ENCODE assay signal across 8 cellular contexts in the genomic region with DNA sequence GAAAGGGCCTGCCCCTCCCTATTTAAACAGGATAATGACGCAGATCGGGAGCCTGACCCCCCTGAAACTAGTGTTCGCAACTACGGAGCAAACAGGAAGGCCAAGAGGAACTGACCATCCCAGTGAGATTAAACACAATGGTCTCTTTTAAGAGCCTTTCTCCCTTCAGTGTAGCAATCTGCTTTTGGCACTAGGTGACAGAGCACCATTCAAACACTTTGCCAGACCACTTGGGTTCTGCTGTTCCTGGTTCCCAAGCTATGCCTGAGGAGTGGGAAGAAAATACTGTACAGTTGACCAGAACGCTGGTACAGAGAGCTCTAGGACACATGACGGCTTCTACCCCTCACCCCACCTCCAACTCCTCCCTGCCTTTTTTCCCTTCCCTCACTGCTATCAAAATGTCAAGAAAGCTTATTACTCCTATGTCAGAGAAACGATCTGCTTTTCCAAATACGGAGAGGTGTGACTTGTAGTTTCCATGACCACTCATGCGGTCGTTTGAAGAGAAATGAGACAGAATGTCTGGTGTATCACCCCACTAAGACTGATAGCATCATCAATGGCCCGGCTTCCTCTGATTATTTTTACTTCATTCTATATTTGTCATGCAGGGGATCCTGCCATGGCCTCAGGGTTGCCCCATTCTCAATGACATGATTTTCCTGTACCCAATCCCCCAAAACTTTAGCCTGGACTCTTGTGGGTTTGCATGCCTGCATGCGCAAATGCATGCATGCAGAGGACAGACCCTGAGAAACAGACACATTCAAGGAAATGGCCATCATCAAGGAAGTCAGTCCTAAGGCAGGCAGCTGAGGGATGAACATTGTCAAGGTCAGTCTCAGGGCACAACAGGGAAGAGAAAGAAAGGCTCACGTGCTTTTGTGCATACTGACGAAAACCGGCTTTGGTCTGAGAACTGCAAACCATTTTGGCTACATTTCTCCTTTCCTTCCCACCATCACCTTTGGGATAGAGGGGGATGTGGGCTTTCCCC. TPM values are rescaled to one million over a fixed set of nuclear protein-coding genes. Genes with fewer than 3 reads are reported as not detected.
DNase-seq lines count a peak whose midpoint lies in the region; ATAC-seq and TF ChIP-seq lines count a peak whose summit lies in the region.

No MANE protein-coding gene starts in this region.

- POLR2A ChIA-PET in Caco-2 (lab: Charles Lee): no interaction called here

- H3K36me3 Mint-ChIP-seq in Caco-2 (ENCODE audit: insufficient read depth, unreplicated experiment): peaks cover 92% of the 10 kb centered on the region
- peaks cover 71% of the 10 kb centered on the region for H3K36me3 Mint-ChIP-seq in activated T-helper 2 cell treated with anti-CD3 and anti-CD28 coated beads, Interferon-gamma antibody, Interleukin-2, Interleukin-4, amounts not matched to agents 10 μg/mL and 5 μg/mL and 100 μg/mL, durations not matched to agents 14 hours and 24 hours and 36 hours (ENCODE audit: low read depth)

- no TSS peak for BruUV-seq in Caco-2 (replicated peaks; lab: Mats Ljungman, UMichigan)

- H3K9me3 Mint-ChIP-seq in Caco-2 (ENCODE audit: unreplicated experiment): no peaks in the 10 kb centered on the region
- H3K9me3 Mint-ChIP-seq in activated T-helper 2 cell treated with anti-CD3 and anti-CD28 coated beads, Interferon-gamma antibody, Interleukin-2, Interleukin-4, amounts not matched to agents 10 μg/mL and 5 μg/mL and 100 μg/mL, durations not matched to agents 14 hours and 24 hours and 36 hours: no peaks in the 10 kb centered on the region

- H3K4me3 Mint-ChIP-seq in Caco-2 (ENCODE audit: unreplicated experiment): peak overlapping the region; percentile 29
- H3K4me3 Mint-ChIP-seq in activated T-helper 2 cell treated with anti-CD3 and anti-CD28 coated beads, Interferon-gamma antibody, Interleukin-2, Interleukin-4, amounts not matched to agents 10 μg/mL and 5 μg/mL and 100 μg/mL, durations not matched to agents 14 hours and 24 hours and 36 hours (ENCODE audit: low read depth): no peak overlapping the region

- no peaks in the 10 kb centered on the region for H3K27me3 Mint-ChIP-seq in Caco-2 (ENCODE audit: insufficient read depth, unreplicated experiment)
- H3K27me3 Mint-ChIP-seq in activated T-helper 2 cell treated with anti-CD3 and anti-CD28 coated beads, Interferon-gamma antibody, Interleukin-2, Interleukin-4, amounts not matched to agents 10 μg/mL and 5 μg/mL and 100 μg/mL, durations not matched to agents 14 hours and 24 hours and 36 hours (ENCODE audit: low read depth): no peaks in the 10 kb centered on the region

- CTCF ChIA-PET in Caco-2 (lab: Charles Lee): interaction anchor here (1.8 kb wide), 1 partner anchor 13 kb away, joined by 5 read pairs; the partner anchor contains the start of gene NEDD9

- no peak overlapping the region for H3K4me3 ChIP-seq in Caco-2 (ENCODE audit: low read depth, low read length)

- no peak for TF ChIP-seq CTCF in Caco-2 (IDR thresholded peaks at IDR 0.05; ENCODE audit: insufficient read depth in 1 of 2, low read depth in 1 of 2, low read length in 1 of 2, severe bottlenecking in 1 of 2, unreplicated experiment in 1 of 2)

- peak; percentile 80 for ATAC-seq in left ventricle myocardium superior
- ATAC-seq in HG03159 (IDR thresholded peaks at IDR 0.05; ENCODE audit: unreplicated experiment): no peak
- no peak for ATAC-seq in HG02678 (IDR thresholded peaks at IDR 0.05; ENCODE audit: unreplicated experiment)
- ATAC-seq in HG02840 (IDR thresholded peaks at IDR 0.05; ENCODE audit: low FRiP score, unreplicated experiment): no peak

- DNase-seq in Caco-2 (no peak), left ventricle myocardium superior (peak; percentile 61), pulmonary artery endothelial cell (ENCODE audit: low read depth, low spot score) (peak; percentile 87), SKM-1 (lab: John Stamatoyannopoulos, UW; ENCODE audit: unreplicated experiment) (no peak)
- no peak for DNase-seq in activated T-helper 2 cell treated with anti-CD3 and anti-CD28 coated beads, Interferon-gamma antibody, Interleukin-2, Interleukin-4, amounts not matched to agents 10 μg/mL and 5 μg/mL and 100 μg/mL, durations not matched to agents 14 hours and 24 hours and 36 hours (ENCODE audit: low spot score)

- H3K4me1 Mint-ChIP-seq in Caco-2 (ENCODE audit: low read depth, unreplicated experiment): peaks cover 35% of the 10 kb centered on the region
- peaks cover 79% of the 10 kb centered on the region for H3K4me1 Mint-ChIP-seq in activated T-helper 2 cell treated with anti-CD3 and anti-CD28 coated beads, Interferon-gamma antibody, Interleukin-2, Interleukin-4, amounts not matched to agents 10 μg/mL and 5 μg/mL and 100 μg/mL, durations not matched to agents 14 hours and 24 hours and 36 hours (ENCODE audit: low read depth)

- no peaks in the 10 kb centered on the region for H3K9me3 ChIP-seq in Caco-2

- H3K27me3 ChIP-seq in Caco-2 (replicated peaks; ENCODE audit: control insufficient read depth, insufficient read depth, low read length): no peaks in the 10 kb centered on the region

- intact Hi-C loops in Caco-2 (cut with micrococcal nuclease; ENCODE audit: unreplicated experiment) (loop anchor here (5.0 kb wide), 1 partner anchor 123 kb away; no protein-coding TSS in a partner anchor), left ventricle myocardium superior (cut with micrococcal nuclease) (no loop called here)
- intact Hi-C loops in activated T-helper 2 cell treated with anti-CD3 and anti-CD28 coated beads, Interferon-gamma antibody, Interleukin-2, Interleukin-4, amounts not matched to agents 10 μg/mL and 5 μg/mL and 100 μg/mL, durations not matched to agents 14 hours and 24 hours and 36 hours (cut with micrococcal nuclease): loop anchor here (2.0 kb wide), 1 partner anchor 14 kb away; the partner anchor contains the start of gene NEDD9

- H3K27ac Mint-ChIP-seq in Caco-2 (ENCODE audit: unreplicated experiment): peak overlapping the region; percentile 69
- peak overlapping the region; percentile 57 for H3K27ac Mint-ChIP-seq in activated T-helper 2 cell treated with anti-CD3 and anti-CD28 coated beads, Interferon-gamma antibody, Interleukin-2, Interleukin-4, amounts not matched to agents 10 μg/mL and 5 μg/mL and 100 μg/mL, durations not matched to agents 14 hours and 24 hours and 36 hours

- peaks cover 32% of the 10 kb centered on the region for H3K4me1 ChIP-seq in Caco-2

- H3K36me3 ChIP-seq in Caco-2 (ENCODE audit: control insufficient read depth, insufficient read depth, low read length): no peaks in the 10 kb centered on the region

RNA-seq across cellular contexts. Expression of gene NEDD9, which starts 13.3 kb away (rescaled TPM):
- total RNA-seq in Caco-2 (2022) (33.2 and 36.2 TPM in 2 replicates), left ventricle myocardium superior (31.1 TPM), pulmonary artery endothelial cell (32.8 and 51.5 TPM in 2 replicates)
- total RNA-seq in activated T-helper 2 cell treated with anti-CD3 and anti-CD28 coated beads, Interferon-gamma antibody, Interleukin-2, Interleukin-4, amounts not matched to agents 10 μg/mL and 5 μg/mL and 100 μg/mL, durations not matched to agents 14 hours and 24 hours and 36 hours: 34.5 and 35.0 TPM in 2 replicates

Comparison
In these comparisons a context has a peak if more than half of its experiments do, and no peak if none do; other contexts are left out.
1. DNase-seq: peak in left ventricle myocardium superior (single experiment) and pulmonary artery endothelial cell (single experiment); none in Caco-2 (0 of 2), activated T-helper 2 cell treated with anti-CD3 and anti-CD28 coated beads, Interferon-gamma antibody, Interleukin-2, Interleukin-4, amounts not matched to agents 10 μg/mL and 5 μg/mL and 100 μg/mL, durations not matched to agents 14 hours and 24 hours and 36 hours (single experiment) and SKM-1 (single experiment).